ENCODE assay signal across 15 cellular contexts in the genomic region with DNA sequence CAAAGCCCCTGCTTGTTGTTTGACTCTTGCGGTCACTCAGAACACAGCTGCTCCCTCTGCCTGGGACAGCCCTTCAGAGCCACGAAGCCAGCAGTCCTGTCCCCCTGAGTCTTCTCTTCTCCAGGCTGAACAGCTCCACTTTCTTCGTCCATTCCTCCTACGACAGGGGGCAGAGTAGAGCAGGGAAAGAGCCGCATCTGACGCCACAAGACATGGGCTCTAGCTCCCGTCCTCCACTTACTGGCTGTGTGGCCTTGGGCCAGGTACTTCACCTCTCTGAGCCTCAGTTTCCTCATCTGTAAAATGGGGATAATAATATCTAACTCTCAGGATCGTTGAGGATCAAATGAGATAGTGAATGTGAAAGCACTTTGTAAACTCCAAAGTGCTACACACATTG. TPM values are rescaled to one million over a fixed set of nuclear protein-coding genes. Genes with fewer than 3 reads are reported as not detected.
DNase-seq lines count a peak whose midpoint lies in the region; ATAC-seq, FAIRE-seq and TF ChIP-seq lines count a peak whose summit lies in the region.
"Had no signal": no experiment of that assay in that cellular context is flagged by ENCODE, and none has a peak within 500 bp of the region (broad histone marks: within the 10 kb centered on the region; RNA-seq: fewer than 3 reads in every experiment).

No MANE protein-coding gene starts in this region.

- no peak for TF ChIP-seq POLR2A in K562 (conservative IDR thresholded peaks at IDR 0.05)

- no peaks in the 10 kb centered on the region for H3K4me1 Mint-ChIP-seq in activated T-cell treated with anti-CD3 and anti-CD28 coated beads, Interleukin-2, amount 50 U/mL, for 72 hours (ENCODE audit: low read depth)
- peaks cover 7% of the 10 kb centered on the region for H3K4me1 Mint-ChIP-seq in progenitor cell of endocrine pancreas (ENCODE audit: low read depth)
- peaks cover 3% of the 10 kb centered on the region for H3K4me1 Mint-ChIP-seq in osteocyte (ENCODE audit: unreplicated experiment)

- in situ Hi-C loops in K562 (cut with MboI) = no loop called here

- BruUV-seq in K562 (replicated peaks; lab: Mats Ljungman, UMichigan) = no TSS peak

- peaks cover 9% of the 10 kb centered on the region for H3K27me3 Mint-ChIP-seq in activated T-cell treated with anti-CD3 and anti-CD28 coated beads, Interleukin-2, amount 50 U/mL, for 72 hours (ENCODE audit: low read depth)
- H3K27me3 Mint-ChIP-seq in progenitor cell of endocrine pancreas = peaks cover 22% of the 10 kb centered on the region
- peaks cover 9% of the 10 kb centered on the region for H3K27me3 Mint-ChIP-seq in osteocyte (ENCODE audit: unreplicated experiment)

- 10% methylated on average over 8 of the region's 8 CpGs for WGBS in K562 (ENCODE audit: insufficient coverage, low coverage, missing lambda C conversion rate)

- H3K36me3 Mint-ChIP-seq in activated T-cell treated with anti-CD3 and anti-CD28 coated beads, Interleukin-2, amount 50 U/mL, for 72 hours (ENCODE audit: insufficient read depth in 2 of 2) = no peaks in the 10 kb centered on the region
- H3K36me3 Mint-ChIP-seq in progenitor cell of endocrine pancreas (ENCODE audit: insufficient read depth) (no peaks in the 10 kb centered on the region), osteocyte (ENCODE audit: unreplicated experiment) (no peaks in the 10 kb centered on the region)
- H3K36me3 Mint-ChIP-seq: activated CD8-positive, alpha-beta memory T cell treated with anti-CD3 and anti-CD28 coated beads, Interleukin-2, amount 10 ng/mL, durations not matched to agents 7 days and 5 days had no signal

- no peak overlapping the region for H3K9ac ChIP-seq in K562 (ENCODE audit: insufficient read depth in 1 of 2, low read depth in 2 of 2, low read length in 2 of 2)

- POLR2A ChIA-PET in K562 (lab: Yijun Ruan, JAX) = interaction anchor here (0.6 to 1.2 kb wide), 8 partner anchors 9 to 556 kb away, joined by 3 to 4 read pairs (median 3); no protein-coding TSS in a partner anchor

- TF ChIP-seq RAD21 in K562 (CRISPR knock-in tag; conservative IDR thresholded peaks at IDR 0.05 in 1 of 2, IDR thresholded peaks at IDR 0.05 in 1 of 2) = peak in 1 of 2 experiments; percentile 52; a peak in 2 of 4 replicates

- no peaks in the 10 kb centered on the region for H3K36me3 ChIP-seq in K562 (ENCODE audit: control insufficient read depth, insufficient read depth, low read length)
- H3K36me3 ChIP-seq: neutrophil had no signal

- no peak overlapping the region for H3K4me2 ChIP-seq in K562 (ENCODE audit: insufficient read depth, low read length)

- H4K20me1 ChIP-seq in K562 (replicated peaks; ENCODE audit: control insufficient read depth, insufficient read depth, low read length) = no peaks in the 10 kb centered on the region

- H3K9me1 ChIP-seq in K562 (ENCODE audit: control insufficient read depth, insufficient read depth, low read length) = no peaks in the 10 kb centered on the region

- no peaks in the 10 kb centered on the region for H3K9me3 Mint-ChIP-seq in activated T-cell treated with anti-CD3 and anti-CD28 coated beads, Interleukin-2, amount 50 U/mL, for 72 hours
- H3K9me3 Mint-ChIP-seq in progenitor cell of endocrine pancreas (ENCODE audit: low read depth) (no peaks in the 10 kb centered on the region), osteocyte (ENCODE audit: unreplicated experiment) (no peaks in the 10 kb centered on the region)

- H2AFZ ChIP-seq in K562 (ENCODE audit: low read depth, low read length) = peak overlapping the region; percentile 53; the same call in 1 of the 2 replicates

- no peaks in the 10 kb centered on the region for H3K79me2 ChIP-seq in K562 (ENCODE audit: control insufficient read depth, insufficient read depth, low read length)

- H3K4me3 ChIP-seq in K562 = no peak overlapping the region

- intact Hi-C loops in K562 (cut with micrococcal nuclease) = loop anchor here (5.0 to 10.0 kb wide), 2 partner anchors 69 to 543 kb away; a partner anchor contains a TSS

- H3K4me3 Mint-ChIP-seq in activated T-cell treated with anti-CD3 and anti-CD28 coated beads, Interleukin-2, amount 50 U/mL, for 72 hours = no peak overlapping the region
- H3K4me3 Mint-ChIP-seq in progenitor cell of endocrine pancreas (ENCODE audit: low read depth) (no peak overlapping the region), osteocyte (ENCODE audit: unreplicated experiment) (no peak overlapping the region)
- H3K4me3 Mint-ChIP-seq: activated CD8-positive, alpha-beta memory T cell treated with anti-CD3 and anti-CD28 coated beads, Interleukin-2, amount 10 ng/mL, durations not matched to agents 7 days and 5 days had no signal

- H3K27me3 ChIP-seq in K562 (ENCODE audit: control insufficient read depth in 2 of 2, insufficient read depth in 2 of 2, low read length in 2 of 2) = no peaks in the 10 kb centered on the region

- no peak for ATAC-seq in activated T-cell treated with anti-CD3 and anti-CD28 coated beads, Interleukin-2, amount 50 U/mL, for 72 hours (replicated peaks in 1 of 2)
- ATAC-seq in K562 = peak; percentile 78
- ATAC-seq: activated CD8-positive, alpha-beta memory T cell treated with anti-CD3 and anti-CD28 coated beads, Interleukin-2, amount 10 ng/mL, durations not matched to agents 7 days and 5 days had no signal

- no peaks in the 10 kb centered on the region for H3K9me3 ChIP-seq in K562 (replicated peaks; ENCODE audit: control insufficient read depth, insufficient read depth, low read depth, low read length)
- H3K9me3 ChIP-seq: neutrophil had no signal

- H3K27ac ChIP-seq in K562 (ENCODE audit: extremely low read depth, low read depth, low read length) = no peak overlapping the region
- H3K27ac ChIP-seq: neutrophil had no signal

- H3K4me1 ChIP-seq in K562 (replicated peaks in 1 of 2; ENCODE audit: control insufficient read depth in 2 of 2, insufficient read depth in 2 of 2, low read length in 2 of 2) = peaks cover 11 to 18% of the 10 kb centered on the region in 2 experiments; a peak in 3 of 5 replicates

- peak; percentile 61 for FAIRE-seq in K562 (lab: Jason Lieb, UNC)

- no peak overlapping the region for H3K27ac Mint-ChIP-seq in activated T-cell treated with anti-CD3 and anti-CD28 coated beads, Interleukin-2, amount 50 U/mL, for 72 hours
- peak overlapping the region; percentile 69 for H3K27ac Mint-ChIP-seq in progenitor cell of endocrine pancreas
- H3K27ac Mint-ChIP-seq in osteocyte (ENCODE audit: unreplicated experiment) = no peak overlapping the region
- H3K27ac Mint-ChIP-seq: activated CD8-positive, alpha-beta memory T cell treated with anti-CD3 and anti-CD28 coated beads, Interleukin-2, amount 10 ng/mL, durations not matched to agents 7 days and 5 days had no signal

- CTCF ChIA-PET in K562 (lab: Yijun Ruan, JAX; ENCODE audit: low intra/inter-chr PET ratio) = interaction anchor here (0.6 kb wide), 1 partner anchor 553 kb away, joined by 3 read pairs; no protein-coding TSS in a partner anchor

- no peak for TF ChIP-seq EP300 in K562 (IDR thresholded peaks at IDR 0.05; ENCODE audit: low read length)

- peak; percentile 5 for DNase-seq in activated T-cell treated with anti-CD3 and anti-CD28 coated beads, Interleukin-2, amount 50 U/mL, for 72 hours
- DNase-seq in activated T-cell treated with anti-CD3 and anti-CD28 coated beads for 4 hours (no peak), Kasumi-1 (lab: John Stamatoyannopoulos, UW) (peak; percentile 35 to 42), K562 (ENCODE audit: extremely low read depth in 1 of 4, low spot score in 3 of 4) (peak; percentile 61 to 77 (median 74)), progenitor cell of endocrine pancreas (ENCODE audit: low spot score, unreplicated experiment) (no peak), osteocyte (ENCODE audit: extremely low spot score, unreplicated experiment) (no peak), NCI-H187 (lab: John Stamatoyannopoulos, UW) (no peak), DMS79 (lab: John Stamatoyannopoulos, UW) (no peak)
- DNase-seq: activated CD8-positive, alpha-beta memory T cell treated with anti-CD3 and anti-CD28 coated beads, Interleukin-2, amount 10 ng/mL, durations not matched to agents 7 days and 5 days; effector CD8-positive, alpha-beta T cell; glutamatergic neuron; NCI-H2081 treated with DMSO at 0.1 percent for 48 hours; T-helper 9 cell had no signal

- TF ChIP-seq CTCF in K562 (IDR thresholded peaks at IDR 0.05 in 2 of 3, conservative IDR thresholded peaks at IDR 0.05 in 1 of 3; ENCODE audit: insufficient read depth in 2 of 3, low read depth in 1 of 3, low read length in 3 of 3) (peak; percentile 51 to 73 (median 64)), progenitor cell of endocrine pancreas (IDR thresholded peaks at IDR 0.05; ENCODE audit: unreplicated experiment) (peak; percentile 11), osteocyte (IDR thresholded peaks at IDR 0.05) (no peak)

RNA-seq across cellular contexts. Expression of a gene that starts 29.9 kb away (rescaled TPM):
- total RNA-seq in activated T-cell treated with anti-CD3 and anti-CD28 coated beads, Interleukin-2, amount 50 U/mL, for 72 hours = not detected
- total RNA-seq in K562 (2011; cell fraction: chromatin; rRNA removed; ENCODE audit: low replicate concordance) = not detected in 2 replicates
- total RNA-seq in K562 (2011; cell fraction: nucleolus; rRNA removed) = not detected in 2 replicates
- not detected in 2 replicates for total RNA-seq in K562 (2011; cell fraction: nucleoplasm; rRNA removed)
- total RNA-seq in K562 (2014; rRNA removed) = not detected in 2 replicates
- not detected in 2 replicates for total RNA-seq in K562 (2014; rRNA removed; fragmentation: Illumina TruSeq; extraction: Trizol)
- not detected in 2 replicates for total RNA-seq in K562 (2015; rRNA removed; fragmentation: Illumina TruSeq; extraction: Trizol)
- 0.20 TPM in 1 of 2 replicates, not detected in the other for total RNA-seq in K562 (2021)
- polyA plus RNA-seq in K562 (2011; rRNA removed) = not detected in 2 replicates
- not detected in 2 replicates for polyA plus RNA-seq in K562 (2011; cell fraction: cytosol; rRNA removed)
- not detected in 2 replicates for polyA plus RNA-seq in K562 (2011; cell fraction: nucleus; rRNA removed)
- not detected in 2 replicates for polyA plus RNA-seq in K562 (2012)
- polyA plus RNA-seq in K562 (2014; fragmentation: Illumina TruSeq; extraction: Trizol) = not detected in 2 replicates
- polyA plus RNA-seq in K562 (2014; fragmentation: Nextera tagmentation; extraction: Ambion mirVana) = not detected
- not detected in 2 replicates for polyA plus RNA-seq in K562 (2014; rRNA removed)
- not detected in 2 replicates for polyA minus RNA-seq in K562 (2011; rRNA and poly(A)+ RNA removed)
- not detected in 2 replicates for polyA minus RNA-seq in K562 (2011; cell fraction: cytosol; rRNA and poly(A)+ RNA removed)
- not detected in 2 replicates for polyA minus RNA-seq in K562 (2011; cell fraction: nucleus; rRNA and poly(A)+ RNA removed)
- 1.3 and 2.5 TPM in 2 replicates for total RNA-seq in progenitor cell of endocrine pancreas
- total RNA-seq in osteocyte = not detected in 2 replicates
- total RNA-seq: activated CD8-positive, alpha-beta memory T cell treated with anti-CD3 and anti-CD28 coated beads, Interleukin-2, amount 10 ng/mL, durations not matched to agents 7 days and 5 days; Daoy had no signal

RNA-seq across cellular contexts. Expression of a gene that starts 47.3 kb away (rescaled TPM):
- total RNA-seq in activated T-cell treated with anti-CD3 and anti-CD28 coated beads, Interleukin-2, amount 50 U/mL, for 72 hours = 10 to 100 TPM; 18.5 to 20.5 TPM
- 15.0 and 31.9 TPM in 2 replicates for total RNA-seq in K562 (2011; cell fraction: chromatin; rRNA removed; ENCODE audit: low replicate concordance)
- 14.7 and 16.8 TPM in 2 replicates for total RNA-seq in K562 (2011; cell fraction: nucleolus; rRNA removed)
- total RNA-seq in K562 (2011; cell fraction: nucleoplasm; rRNA removed) = 21.8 and 30.6 TPM in 2 replicates
- total RNA-seq in K562 (2014; rRNA removed) (10.0 and 16.5 TPM in 2 replicates), K562 (2014; rRNA removed; fragmentation: Illumina TruSeq; extraction: Trizol) (18.1 and 19.4 TPM in 2 replicates), K562 (2015; rRNA removed; fragmentation: Illumina TruSeq; extraction: Trizol) (16.2 and 17.3 TPM in 2 replicates), K562 (2021) (15.1 and 16.0 TPM in 2 replicates), progenitor cell of endocrine pancreas (23.5 and 24.0 TPM in 2 replicates), osteocyte (15.5 and 16.3 TPM in 2 replicates)
- polyA plus RNA-seq in K562 (2011; rRNA removed) (14.6 and 21.1 TPM in 2 replicates), K562 (2014; fragmentation: Illumina TruSeq; extraction: Trizol) (8.8 and 10.1 TPM in 2 replicates), K562 (2014; fragmentation: Nextera tagmentation; extraction: Ambion mirVana) (1 to 10 TPM in 1 of 2 experiments, under 1 TPM in 1; 0.68 to 1.5 TPM), K562 (2014; rRNA removed) (8.0 and 8.1 TPM in 2 replicates)
- polyA plus RNA-seq in K562 (2011; cell fraction: cytosol; rRNA removed) = 4.7 and 12.8 TPM in 2 replicates
- polyA plus RNA-seq in K562 (2011; cell fraction: nucleus; rRNA removed) = 13.5 and 25.0 TPM in 2 replicates
- 4.4 and 4.9 TPM in 2 replicates for polyA plus RNA-seq in K562 (2012)
- 46.9 and 57.6 TPM in 2 replicates for polyA minus RNA-seq in K562 (2011; rRNA and poly(A)+ RNA removed)
- polyA minus RNA-seq in K562 (2011; cell fraction: cytosol; rRNA and poly(A)+ RNA removed) = 17.7 and 18.5 TPM in 2 replicates
- 28.5 and 38.7 TPM in 2 replicates for polyA minus RNA-seq in K562 (2011; cell fraction: nucleus; rRNA and poly(A)+ RNA removed)

Comparison
In these comparisons a context has a peak if more than half of its experiments do, and no peak if none do; other contexts are left out.
1. DNase-seq: peak in activated T-cell treated with anti-CD3 and anti-CD28 coated beads, Interleukin-2, amount 50 U/mL, for 72 hours (2 of 2), Kasumi-1 (2 of 2) and K562 (4 of 4); none in activated T-cell treated with anti-CD3 and anti-CD28 coated beads for 4 hours (single experiment), progenitor cell of endocrine pancreas (single experiment), osteocyte (single experiment), NCI-H187 (0 of 2) and DMS79 (single experiment).